Comparison of ENCODE assay signal across 1 cellular context in genomic region chrX:154372612-154373022, GRCh38.
TF ChIP-seq lines count a peak whose summit lies in the region.

No MANE protein-coding gene starts in this region.

TF ChIP-seq in GM23338, 12 proteins besides CTCF, POLR2A, EP300 and RAD21 (continued from another document):
- TF ChIP-seq EZH2 (IDR thresholded peaks at IDR 0.05; ENCODE audit: low read depth, unreplicated experiment): no peak
TF ChIP-seq in GM23338: peak in this region for 0.
